Comparison of ENCODE assay signal across 1 cellular context in genomic region chr12:56120158-56120846, GRCh38.
TF ChIP-seq lines count a peak whose summit lies in the region.

No MANE protein-coding gene starts in this region.

TF ChIP-seq in WTC11, 78 proteins besides CTCF, POLR2A, EP300 and RAD21 (continued from another document):
- no peak for TF ChIP-seq ZMAT4 (CRISPR knock-in tag; IDR thresholded peaks at IDR 0.05)
